Comparison of ENCODE assay signal across 23 cellular contexts in genomic region chr3:159740054-159740453, GRCh38.
"Had no signal": no experiment of that assay in that cellular context is flagged by ENCODE, and none has a peak within 500 bp of the region (broad histone marks: within the 10 kb centered on the region; RNA-seq: fewer than 3 reads in every experiment).

No MANE protein-coding gene starts in this region.

- ATAC-seq: activated T-cell treated with anti-CD3 and anti-CD28 coated beads, Interleukin-2, amount 50 U/mL, for 72 hours; effector memory CD8-positive, alpha-beta T cell; natural killer cell treated with Interleukin-12 subunit alpha and Interleukin-12 subunit beta and Interleukin-15 and Interleukin-18, amount 100 ng/mL, for 72 hours; pancreas; psoas muscle; stimulated activated naive CD8-positive, alpha-beta T cell treated with anti-CD3 and anti-CD28 coated beads, Interleukin-15, Interleukin-2, amounts not matched to agents 100 U/mL and 50 U/mL, for 24 hours; T-helper 17 cell had no signal

- H3K9me3 Mint-ChIP-seq: activated CD4-positive, alpha-beta memory T cell treated with anti-CD3 and anti-CD28 coated beads, Interleukin-2, amount 10 ng/mL, durations not matched to agents 7 days and 5 days; activated naive CD4-positive, alpha-beta T cell treated with anti-CD3 and anti-CD28 coated beads for 36 hours; activated naive CD8-positive, alpha-beta T cell treated with anti-CD3 and anti-CD28 coated beads, Interleukin-2, amount 10 ng/mL, durations not matched to agents 7 days and 5 days; activated T-cell treated with anti-CD3 and anti-CD28 coated beads, Interleukin-2, amount 50 U/mL, for 72 hours; effector memory CD8-positive, alpha-beta T cell; natural killer cell treated with Interleukin-12 subunit alpha and Interleukin-12 subunit beta and Interleukin-15 and Interleukin-18, amount 100 ng/mL, for 72 hours had no signal

- H3K27ac ChIP-seq: breast epithelium, colonic mucosa, dorsolateral prefrontal cortex, esophagus muscularis mucosa, left ventricle myocardium inferior, pancreas, psoas muscle, right atrium auricular region had no signal

- H3K4me1 Mint-ChIP-seq: activated CD4-positive, alpha-beta memory T cell treated with anti-CD3 and anti-CD28 coated beads, Interleukin-2, amount 10 ng/mL, durations not matched to agents 7 days and 5 days; activated naive CD8-positive, alpha-beta T cell treated with anti-CD3 and anti-CD28 coated beads, Interleukin-2, amount 10 ng/mL, durations not matched to agents 7 days and 5 days; immature natural killer cell; T-helper 17 cell had no signal

- H3K4me1 ChIP-seq: breast epithelium, colonic mucosa, left ventricle myocardium inferior, pancreas, psoas muscle, right atrium auricular region had no signal

- H3K9me3 ChIP-seq: breast epithelium, colonic mucosa, esophagus muscularis mucosa, left ventricle myocardium inferior, pancreas, psoas muscle, right atrium auricular region had no signal

- H3K36me3 ChIP-seq: breast epithelium, colonic mucosa, esophagus muscularis mucosa, left ventricle myocardium inferior, pancreas, right atrium auricular region had no signal

- H3K4me3 ChIP-seq: breast epithelium, colonic mucosa, dorsolateral prefrontal cortex, esophagus muscularis mucosa, left ventricle myocardium inferior, pancreas, psoas muscle, right atrium auricular region had no signal

- DNase-seq: activated CD4-positive, alpha-beta memory T cell treated with anti-CD3 and anti-CD28 coated beads, Interleukin-2, amount 10 ng/mL, durations not matched to agents 7 days and 5 days; activated CD4-positive, alpha-beta T cell treated with anti-CD3 and anti-CD28 coated beads for 48 hours; activated CD4-positive, CD25-positive, alpha-beta regulatory T cell; activated effector memory CD4-positive, alpha-beta T cell treated with Interleukin-2 at 50 U/mL for 16 hours; activated naive CD4-positive, alpha-beta T cell treated with anti-CD3 and anti-CD28 coated beads for 36 hours; activated naive CD8-positive, alpha-beta T cell treated with anti-CD3 and anti-CD28 coated beads, Interleukin-2, amount 10 ng/mL, durations not matched to agents 7 days and 5 days; activated T-cell treated with anti-CD3 and anti-CD28 coated beads, Interleukin-2, amount 50 U/mL, for 72 hours; amniotic stem cell; colonic mucosa; dorsolateral prefrontal cortex; effector memory CD8-positive, alpha-beta T cell; immature natural killer cell; kidney glomerular epithelial cell; left ventricle myocardium inferior; pancreas; psoas muscle; stimulated activated CD4-positive, alpha-beta T cell treated with anti-CD3 and anti-CD28 coated beads, Interleukin-4, amount 100 ng/mL, for 24 hours; stimulated activated naive CD8-positive, alpha-beta T cell treated with anti-CD3 and anti-CD28 coated beads, Interleukin-15, Interleukin-2, amounts not matched to agents 100 U/mL and 50 U/mL, for 24 hours; T-helper 17 cell had no signal

- H3K36me3 Mint-ChIP-seq: activated naive CD8-positive, alpha-beta T cell treated with anti-CD3 and anti-CD28 coated beads, Interleukin-2, amount 10 ng/mL, durations not matched to agents 7 days and 5 days; immature natural killer cell; natural killer cell treated with Interleukin-12 subunit alpha and Interleukin-12 subunit beta and Interleukin-15 and Interleukin-18, amount 100 ng/mL, for 72 hours had no signal

- H3K27ac Mint-ChIP-seq: activated CD4-positive, alpha-beta memory T cell treated with anti-CD3 and anti-CD28 coated beads, Interleukin-2, amount 10 ng/mL, durations not matched to agents 7 days and 5 days; activated naive CD4-positive, alpha-beta T cell treated with anti-CD3 and anti-CD28 coated beads for 36 hours; activated naive CD8-positive, alpha-beta T cell treated with anti-CD3 and anti-CD28 coated beads, Interleukin-2, amount 10 ng/mL, durations not matched to agents 7 days and 5 days; activated T-cell treated with anti-CD3 and anti-CD28 coated beads, Interleukin-2, amount 50 U/mL, for 72 hours; immature natural killer cell; natural killer cell treated with Interleukin-12 subunit alpha and Interleukin-12 subunit beta and Interleukin-15 and Interleukin-18, amount 100 ng/mL, for 72 hours; T-helper 17 cell had no signal

- H3K4me3 Mint-ChIP-seq: activated CD4-positive, alpha-beta memory T cell treated with anti-CD3 and anti-CD28 coated beads, Interleukin-2, amount 10 ng/mL, durations not matched to agents 7 days and 5 days; activated naive CD4-positive, alpha-beta T cell treated with anti-CD3 and anti-CD28 coated beads for 36 hours; activated naive CD8-positive, alpha-beta T cell treated with anti-CD3 and anti-CD28 coated beads, Interleukin-2, amount 10 ng/mL, durations not matched to agents 7 days and 5 days; activated T-cell treated with anti-CD3 and anti-CD28 coated beads, Interleukin-2, amount 50 U/mL, for 72 hours; effector memory CD8-positive, alpha-beta T cell; immature natural killer cell; natural killer cell treated with Interleukin-12 subunit alpha and Interleukin-12 subunit beta and Interleukin-15 and Interleukin-18, amount 100 ng/mL, for 72 hours; T-helper 17 cell had no signal

- H3K27me3 Mint-ChIP-seq: activated CD4-positive, alpha-beta memory T cell treated with anti-CD3 and anti-CD28 coated beads, Interleukin-2, amount 10 ng/mL, durations not matched to agents 7 days and 5 days had no signal

- H3K27me3 ChIP-seq: breast epithelium, colonic mucosa, dorsolateral prefrontal cortex, esophagus muscularis mucosa, pancreas, right atrium auricular region had no signal
